ENCODE assay signal across 18 cellular contexts in genomic region chr11:54832676-54833075, GRCh38.
"Had no signal": no experiment of that assay in that cellular context is flagged by ENCODE, and none has a peak within 500 bp of the region (broad histone marks: within the 10 kb centered on the region; RNA-seq: fewer than 3 reads in every experiment).

No MANE protein-coding gene starts in this region.

- H3K27ac ChIP-seq: colonic mucosa, esophagus muscularis mucosa, foreskin keratinocyte, gastroesophageal sphincter, heart left ventricle, hepatocyte, left lung, lower lobe of right lung had no signal

- H3K4me1 ChIP-seq: colonic mucosa, esophagus muscularis mucosa, foreskin keratinocyte, gastroesophageal sphincter, heart left ventricle, left lung, lower lobe of right lung had no signal

- H3K4me1 Mint-ChIP-seq: immature natural killer cell had no signal

- H3K27ac Mint-ChIP-seq: dendritic cell treated with granulocyte-macrophage colony-stimulating factor and Interleukin-4, amounts not matched to agents 40 ng/mL and 50 ng/mL, for 4 days; effector memory CD8-positive, alpha-beta T cell; immature natural killer cell had no signal

- H3K4me3 ChIP-seq: colonic mucosa, esophagus muscularis mucosa, gastroesophageal sphincter, heart left ventricle, hepatocyte, left lung, lower lobe of right lung had no signal

- H3K9me3 ChIP-seq: colonic mucosa had no signal

- H3K36me3 ChIP-seq: colonic mucosa, esophagus muscularis mucosa, gastroesophageal sphincter, heart left ventricle, left lung, lower lobe of right lung had no signal

- DNase-seq: colonic mucosa; cortex of kidney; effector CD8-positive, alpha-beta T cell; effector memory CD8-positive, alpha-beta T cell; foreskin keratinocyte; heart left ventricle; hypothalamus; immature natural killer cell; left cardiac atrium; left ventricle myocardium superior; lower lobe of right lung; mesenchymal stem cell; midbrain had no signal

- ATAC-seq: effector memory CD8-positive, alpha-beta T cell; foreskin keratinocyte; gastroesophageal sphincter; heart left ventricle; left cardiac atrium; left lung; left ventricle myocardium superior; lower lobe of right lung had no signal

- H3K27me3 ChIP-seq: colonic mucosa, esophagus muscularis mucosa, foreskin keratinocyte, gastroesophageal sphincter, heart left ventricle, hepatocyte, left lung had no signal

- H3K4me3 Mint-ChIP-seq: dendritic cell treated with granulocyte-macrophage colony-stimulating factor and Interleukin-4, amounts not matched to agents 40 ng/mL and 50 ng/mL, for 4 days; effector memory CD8-positive, alpha-beta T cell; immature natural killer cell had no signal

- H3K27me3 Mint-ChIP-seq: dendritic cell treated with granulocyte-macrophage colony-stimulating factor and Interleukin-4, amounts not matched to agents 40 ng/mL and 50 ng/mL, for 4 days; effector memory CD8-positive, alpha-beta T cell had no signal
